ENCODE assay signal across 16 cellular contexts in genomic region chr10:129329375-129330040, GRCh38.
"Had no signal": no experiment of that assay in that cellular context is flagged by ENCODE, and none has a peak within 500 bp of the region (broad histone marks: within the 10 kb centered on the region; RNA-seq: fewer than 3 reads in every experiment).

No MANE protein-coding gene starts in this region.

- DNase-seq: cortex of kidney; dorsolateral prefrontal cortex; effector CD8-positive, alpha-beta T cell; gastrocnemius medialis; islet precursor cell; left colon; mesendoderm; naive B cell; psoas muscle; sigmoid colon; stimulated activated CD4-positive, alpha-beta T cell treated with anti-CD3 and anti-CD28 coated beads, Interleukin-2, amount 100 ng/mL, for 24 hours; stimulated activated CD4-positive, alpha-beta T cell treated with anti-CD3 and anti-CD28 coated beads, Interleukin-4, amount 100 ng/mL, for 4 hours; stimulated activated naive B cell treated with anti-CD40 and anti-IgM and Interleukin-4, amounts not matched to agents 10 μg/mL and 1 μg/mL and 100 μg/mL, for 72 hours; thyroid gland had no signal

- H3K9me3 ChIP-seq: gastrocnemius medialis, psoas muscle, sigmoid colon, thyroid gland had no signal

- ATAC-seq: esophagus mucosa; gastrocnemius medialis; left colon; psoas muscle; stimulated activated naive B cell treated with anti-CD40 and anti-IgM and Interleukin-4, amounts not matched to agents 10 μg/mL and 1 μg/mL and 100 μg/mL, for 72 hours had no signal

- H3K4me3 ChIP-seq: dorsolateral prefrontal cortex, gastrocnemius medialis, psoas muscle, sigmoid colon, skin epidermis, thyroid gland had no signal

- H3K27me3 ChIP-seq: gastrocnemius medialis, thyroid gland had no signal

- H3K27ac ChIP-seq: dorsolateral prefrontal cortex, gastrocnemius medialis, psoas muscle, sigmoid colon, skin epidermis, thyroid gland had no signal

- H3K36me3 ChIP-seq: gastrocnemius medialis, sigmoid colon, thyroid gland had no signal
